In the genomic region with DNA sequence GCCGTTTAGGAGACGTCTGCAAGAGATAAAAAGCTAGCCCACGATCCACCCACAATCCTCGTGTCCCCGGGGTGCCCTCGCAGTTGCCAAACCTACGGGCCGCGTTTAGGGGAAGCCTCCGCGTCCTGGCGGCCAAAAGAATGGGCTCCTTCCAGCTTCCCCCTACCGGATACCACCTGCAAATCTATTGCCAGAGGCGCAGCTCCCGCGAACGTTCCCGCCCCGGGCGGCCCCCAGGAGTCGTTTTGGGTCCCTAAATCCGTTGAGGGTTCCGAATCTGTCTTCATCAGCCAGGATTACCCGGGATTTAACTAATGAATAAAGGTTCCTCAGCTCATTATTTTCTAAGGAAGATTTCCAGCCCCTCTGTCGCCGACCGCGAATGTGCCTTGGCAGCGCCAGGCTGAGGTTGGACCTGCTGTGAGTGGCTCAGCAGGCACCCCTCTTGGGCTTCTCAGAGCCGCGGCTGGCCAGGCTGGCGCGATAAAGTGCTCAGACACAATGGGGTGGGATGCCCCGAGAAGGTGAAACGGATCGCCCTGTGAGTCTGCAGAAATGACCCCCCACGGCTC, we compare ENCODE assay signal across 14 cellular contexts. TPM values are rescaled to one million over a fixed set of nuclear protein-coding genes. Genes with fewer than 3 reads are reported as not detected.
DNase-seq lines count a peak whose midpoint lies in the region; TF ChIP-seq lines count a peak whose summit lies in the region.
"Had no signal": no experiment of that assay in that cellular context is flagged by ENCODE, and none has a peak within 500 bp of the region (broad histone marks: within the 10 kb centered on the region; RNA-seq: fewer than 3 reads in every experiment).

No MANE protein-coding gene starts in this region.

- CTCF ChIA-PET in CD8-positive, alpha-beta memory T cell (lab: Charles Lee): no interaction called here

- peak overlapping the region; percentile 55 for H2AFZ ChIP-seq in neuron (ENCODE audit: low read depth, low read length)

- no peak for DNase-seq in CD8-positive, alpha-beta memory T cell
- peak; percentile 24 for DNase-seq in GM10266 (ENCODE audit: extremely low spot score)
- DNase-seq in H4 (ENCODE audit: low spot score): no peak
- DNase-seq in CD1c-positive myeloid dendritic cell (ENCODE audit: extremely low spot score): no peak
- DNase-seq in ascending aorta (ENCODE audit: low spot score in 2 of 2): no peak
- DNase-seq: activated gamma-delta T cell; immature natural killer cell; NK-92 treated with Interleukin-12 subunit alpha and Interleukin-12 subunit beta, amount 100 ng/mL, for 24 hours had no signal

- no peaks in the 10 kb centered on the region for H3K9me3 ChIP-seq in CD8-positive, alpha-beta memory T cell (ENCODE audit: low read length)
- H3K9me3 ChIP-seq in neuron (ENCODE audit: low read length) (peaks cover 3% of the 10 kb centered on the region), ascending aorta (no peaks in the 10 kb centered on the region)
- H3K9me3 ChIP-seq: right atrium auricular region, suprapubic skin had no signal

- H3K4me3 ChIP-seq in CD8-positive, alpha-beta memory T cell (ENCODE audit: low read length): no peak overlapping the region
- no peak overlapping the region for H3K4me3 ChIP-seq in neuron (ENCODE audit: low read length)
- H3K4me3 ChIP-seq in ascending aorta: no peak overlapping the region
- H3K4me3 ChIP-seq: K562, right atrium auricular region, suprapubic skin had no signal

- intact Hi-C loops in ascending aorta (cut with DNase I): loop anchor here (2.0 kb wide), 1 partner anchor 94 kb away; no protein-coding TSS in a partner anchor

- H3K27ac ChIP-seq in CD8-positive, alpha-beta memory T cell (ENCODE audit: low read depth, low read length): no peak overlapping the region
- no peak overlapping the region for H3K27ac ChIP-seq in ascending aorta
- H3K27ac ChIP-seq: right atrium auricular region, suprapubic skin had no signal

- H3K36me3 Mint-ChIP-seq in CD8-positive, alpha-beta memory T cell: no peaks in the 10 kb centered on the region
- H3K36me3 Mint-ChIP-seq in brain: no peaks in the 10 kb centered on the region

- peak overlapping the region in 1 of 8 donors; percentile 36 for H3K27ac Mint-ChIP-seq in CD8-positive, alpha-beta memory T cell
- H3K27ac Mint-ChIP-seq in brain: no peak overlapping the region
- H3K27ac Mint-ChIP-seq: immature natural killer cell had no signal

- H3K4me3 Mint-ChIP-seq in CD8-positive, alpha-beta memory T cell: peak overlapping the region in 6 of 7 donors; percentile 31 to 77 (median 54)
- peak overlapping the region; percentile 26 to 81 (median 53) for H3K4me3 Mint-ChIP-seq in brain

- H3K4me1 Mint-ChIP-seq in CD8-positive, alpha-beta memory T cell: peaks cover 24 to 51% (median 32%) of the 10 kb centered on the region in 3 donors
- peaks cover 23% of the 10 kb centered on the region for H3K4me1 Mint-ChIP-seq in brain

- peaks cover 28% of the 10 kb centered on the region for H3K4me1 ChIP-seq in CD8-positive, alpha-beta memory T cell (ENCODE audit: insufficient read depth, low read length)
- H3K4me1 ChIP-seq in neuron (ENCODE audit: insufficient read depth, low read length) (peaks cover 11% of the 10 kb centered on the region), ascending aorta (peaks cover 6 to 12% of the 10 kb centered on the region in 2 donors)

- H3K27me3 ChIP-seq in CD8-positive, alpha-beta memory T cell (ENCODE audit: insufficient read depth, low read length, poor library complexity, severe bottlenecking): peaks cover 46% of the 10 kb centered on the region
- H3K27me3 ChIP-seq in neuron (ENCODE audit: insufficient read depth, low read length) (peaks cover 72% of the 10 kb centered on the region), ascending aorta (peaks cover 40% of the 10 kb centered on the region)

- H3K9me3 Mint-ChIP-seq in CD8-positive, alpha-beta memory T cell: peaks cover 0 to 1% (median 0%) of the 10 kb centered on the region in 5 donors
- peaks cover 0 to 12% (median 9%) of the 10 kb centered on the region in 5 experiments for H3K9me3 Mint-ChIP-seq in brain
- H3K9me3 Mint-ChIP-seq: immature natural killer cell had no signal

- POLR2A ChIA-PET in CD8-positive, alpha-beta memory T cell (lab: Charles Lee): interaction anchor here (0.9 kb wide), 1 partner anchor 112 kb away, joined by 6 read pairs; no protein-coding TSS in a partner anchor

- TF ChIP-seq CTCF in GM10266 (IDR thresholded peaks at IDR 0.05; ENCODE audit: control insufficient read depth, insufficient read depth, low read depth, missing control alignments): no peak
- no peak for TF ChIP-seq CTCF in brain (conservative IDR thresholded peaks at IDR 0.05)
- no peak for TF ChIP-seq CTCF in ascending aorta (IDR thresholded peaks at IDR 0.05)

- peaks cover 52 to 57% of the 10 kb centered on the region in 2 donors for H3K27me3 Mint-ChIP-seq in CD8-positive, alpha-beta memory T cell
- peaks cover 90% of the 10 kb centered on the region for H3K27me3 Mint-ChIP-seq in brain

- no peaks in the 10 kb centered on the region for H3K36me3 ChIP-seq in CD8-positive, alpha-beta memory T cell (ENCODE audit: insufficient read depth, low read length)
- no peaks in the 10 kb centered on the region for H3K36me3 ChIP-seq in neuron (ENCODE audit: insufficient read depth, low read length)
- no peaks in the 10 kb centered on the region for H3K36me3 ChIP-seq in ascending aorta
- H3K36me3 ChIP-seq: right atrium auricular region, suprapubic skin had no signal

RNA-seq across cellular contexts. Expression of a gene that starts 2.8 kb away (rescaled TPM):
- total RNA-seq in CD8-positive, alpha-beta memory T cell: not detected
- not detected for polyA plus RNA-seq in CD8-positive, alpha-beta memory T cell
- 0.56 TPM for polyA plus RNA-seq in brain (ENCODE audit: insufficient read depth, low read depth, low replicate concordance)
- not detected in 2 replicates for total RNA-seq in H4 (2014; rRNA removed; shearing (Covaris generic))
- total RNA-seq in ascending aorta: not detected
- total RNA-seq: K562, right atrium auricular region, suprapubic skin had no signal
- polyA plus RNA-seq: esophagus, immature natural killer cell, K562 had no signal

RNA-seq across cellular contexts. Expression of a gene that starts 26.8 kb away (rescaled TPM):
- total RNA-seq in CD8-positive, alpha-beta memory T cell: 10 to 100 TPM; 24.5 to 24.8 TPM
- polyA plus RNA-seq in CD8-positive, alpha-beta memory T cell: 59.6 TPM
- 12.2 TPM for polyA plus RNA-seq in brain (ENCODE audit: insufficient read depth, low read depth, low replicate concordance)
- 0.10 and 0.21 TPM in 2 replicates for total RNA-seq in H4 (2014; rRNA removed; shearing (Covaris generic))
- total RNA-seq in ascending aorta: 19.5 TPM

Comparison
In these comparisons a context has a peak if more than half of its experiments do, and no peak if none do; other contexts are left out.
1. RNA of a gene that starts 26.8 kb away (total RNA-seq): 24.5 to 24.8 TPM in CD8-positive, alpha-beta memory T cell and 19.5 TPM in ascending aorta (single experiment); 0.10 to 0.21 TPM in H4; every median in the first group is over 10 times any median in the second.